In the genomic region with DNA sequence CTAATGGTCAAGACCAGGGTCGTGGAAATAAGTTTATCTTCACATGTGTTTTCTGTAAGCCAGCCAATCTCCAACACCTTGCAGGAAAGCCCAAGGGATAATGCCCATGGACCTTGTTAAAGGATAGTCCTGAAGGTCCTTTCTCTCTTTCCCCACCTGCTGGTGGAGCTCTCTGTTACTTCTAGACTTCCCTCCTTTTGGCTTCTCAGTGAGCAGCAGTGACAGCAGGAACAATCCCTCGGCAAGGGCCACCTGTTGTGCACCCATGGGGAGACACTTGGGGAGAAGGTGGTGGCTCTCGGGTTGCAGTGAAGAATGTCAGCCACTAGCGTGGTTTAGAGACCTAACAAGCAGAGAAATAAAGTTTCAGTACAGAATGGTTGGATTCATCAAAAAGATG, we compare ENCODE assay signal across 1 cellular context.
TF ChIP-seq lines count a peak whose summit lies in the region.

No MANE protein-coding gene starts in this region.

TF ChIP-seq in K562, 482 proteins besides CTCF, POLR2A, EP300 and RAD21:
- TF ChIP-seq KAT8 (IDR thresholded peaks at IDR 0.05; ENCODE audit: low read depth), result no peak
- TF ChIP-seq HSF4 (CRISPR knock-in tag; IDR thresholded peaks at IDR 0.05; ENCODE audit: borderline replicate concordance), result no peak
- no peak for TF ChIP-seq FOXA3 (CRISPR knock-in tag; conservative IDR thresholded peaks at IDR 0.05 in 1 of 2, IDR thresholded peaks at IDR 0.05 in 1 of 2)
- TF ChIP-seq HDAC1 (IDR thresholded peaks at IDR 0.05), result no peak
- no peak for TF ChIP-seq ZNF280B (CRISPR knock-in tag; IDR thresholded peaks at IDR 0.05)
- TF ChIP-seq, protein P1, sequence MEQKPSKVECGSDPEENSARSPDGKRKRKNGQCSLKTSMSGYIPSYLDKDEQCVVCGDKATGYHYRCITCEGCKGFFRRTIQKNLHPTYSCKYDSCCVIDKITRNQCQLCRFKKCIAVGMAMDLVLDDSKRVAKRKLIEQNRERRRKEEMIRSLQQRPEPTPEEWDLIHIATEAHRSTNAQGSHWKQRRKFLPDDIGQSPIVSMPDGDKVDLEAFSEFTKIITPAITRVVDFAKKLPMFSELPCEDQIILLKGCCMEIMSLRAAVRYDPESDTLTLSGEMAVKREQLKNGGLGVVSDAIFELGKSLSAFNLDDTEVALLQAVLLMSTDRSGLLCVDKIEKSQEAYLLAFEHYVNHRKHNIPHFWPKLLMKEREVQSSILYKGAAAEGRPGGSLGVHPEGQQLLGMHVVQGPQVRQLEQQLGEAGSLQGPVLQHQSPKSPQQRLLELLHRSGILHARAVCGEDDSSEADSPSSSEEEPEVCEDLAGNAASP (IDR thresholded peaks at IDR 0.05), result no peak
